In the genomic region with DNA sequence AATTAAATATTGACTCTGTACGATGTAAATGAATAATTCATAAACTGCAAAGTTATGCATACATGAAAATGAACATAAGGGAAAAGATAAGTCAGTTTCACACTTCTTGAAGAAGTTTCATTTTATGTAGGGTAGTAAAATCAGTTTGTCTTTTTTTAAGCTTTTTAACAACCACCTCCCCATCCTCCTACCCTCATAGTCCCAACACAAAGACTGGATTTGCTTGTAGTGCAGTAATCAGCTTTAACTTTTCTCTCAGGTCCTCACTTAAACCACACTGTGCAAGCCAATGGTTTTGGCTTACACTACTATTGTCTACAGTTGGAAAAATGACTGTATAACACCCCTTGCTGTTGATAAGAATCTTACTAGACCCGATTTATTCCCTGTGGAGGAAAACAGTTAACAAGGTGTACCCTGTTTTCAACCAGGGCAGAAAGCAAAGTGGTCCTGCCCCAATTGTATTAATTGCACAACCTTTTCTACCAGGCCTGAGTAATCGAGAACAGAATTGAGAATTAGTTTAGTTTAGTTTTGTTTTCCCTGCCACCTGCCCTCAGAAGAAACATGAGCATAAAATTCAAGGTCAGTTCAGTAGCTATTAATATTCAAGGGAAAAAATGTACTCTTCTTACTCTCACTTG, we compare ENCODE assay signal across 16 cellular contexts. TPM values are rescaled to one million over a fixed set of nuclear protein-coding genes. Genes with fewer than 3 reads are reported as not detected.
A peak's percentile ranks its signal among the peaks of the same experiment; 100 is the strongest.
DNase-seq lines count a peak whose midpoint lies in the region; ATAC-seq, FAIRE-seq and TF ChIP-seq lines count a peak whose summit lies in the region.
"Had no signal": no experiment of that assay in that cellular context is flagged by ENCODE, and none has a peak within 500 bp of the region (broad histone marks: within the 10 kb centered on the region; RNA-seq: fewer than 3 reads in every experiment).

No MANE protein-coding gene starts in this region.

- FAIRE-seq in H1 (lab: Jason Lieb, UNC) = no peak
- no peak for FAIRE-seq in small intestine (lab: Jason Lieb, UNC)
- FAIRE-seq: islet of Langerhans had no signal

- ATAC-seq in heart right ventricle (no peak), GM18907 (IDR thresholded peaks at IDR 0.05; ENCODE audit: unreplicated experiment) (no peak)
- ATAC-seq: right lobe of liver had no signal

- H3K27ac Mint-ChIP-seq in T-helper 1 cell treated with Interleukin-12 subunit alpha and Interleukin-12 subunit beta and Interleukin-4 antibody, amounts not matched to agents 30 μg/mL and 1 μg/mL, for 36 hours = peak overlapping the region; percentile 73
- H3K27ac Mint-ChIP-seq: dendritic cell treated with granulocyte-macrophage colony-stimulating factor and Interleukin-4, amounts not matched to agents 40 ng/mL and 50 ng/mL, for 4 days had no signal

- peaks cover 0 to 2% of the 10 kb centered on the region in 2 experiments for H4K20me1 ChIP-seq in H1 (replicated peaks in 1 of 2; ENCODE audit: control insufficient read depth in 1 of 2, insufficient read depth in 2 of 2, low read length in 2 of 2)

- peak overlapping the region; percentile 43 for H3K4me3 Mint-ChIP-seq in T-helper 1 cell treated with Interleukin-12 subunit alpha and Interleukin-12 subunit beta and Interleukin-4 antibody, amounts not matched to agents 30 μg/mL and 1 μg/mL, for 36 hours
- H3K4me3 Mint-ChIP-seq: dendritic cell treated with granulocyte-macrophage colony-stimulating factor and Interleukin-4, amounts not matched to agents 40 ng/mL and 50 ng/mL, for 4 days had no signal

- no peaks in the 10 kb centered on the region for H3K9me3 Mint-ChIP-seq in T-helper 1 cell treated with Interleukin-12 subunit alpha and Interleukin-12 subunit beta and Interleukin-4 antibody, amounts not matched to agents 30 μg/mL and 1 μg/mL, for 36 hours
- H3K9me3 Mint-ChIP-seq: dendritic cell treated with granulocyte-macrophage colony-stimulating factor and Interleukin-4, amounts not matched to agents 40 ng/mL and 50 ng/mL, for 4 days had no signal

- H3K36me3 ChIP-seq in right atrium auricular region = no peaks in the 10 kb centered on the region
- H3K36me3 ChIP-seq in heart right ventricle = peaks cover 0 to 52% (median 0%) of the 10 kb centered on the region in 9 donors
- H3K36me3 ChIP-seq in H1 (ENCODE audit: control insufficient read depth in 2 of 4, insufficient read depth in 4 of 4, low read length in 3 of 4) = peaks cover 0 to 4% (median 0%) of the 10 kb centered on the region in 4 experiments; a peak in 3 of 8 replicates
- H3K36me3 ChIP-seq in small intestine (ENCODE audit: control insufficient read depth in 2 of 2, insufficient read depth in 2 of 2, low read length in 2 of 2) = no peaks in the 10 kb centered on the region
- H3K36me3 ChIP-seq: BE2C, right lobe of liver had no signal

- no peak overlapping the region for H4K5ac ChIP-seq in H1 (ENCODE audit: insufficient read length, low read depth, low read length)

- H2AFZ ChIP-seq in H1 (ENCODE audit: low read length) = no peak overlapping the region

- H3K4me2 ChIP-seq in H1 (ENCODE audit: insufficient read depth in 1 of 2, low read depth in 2 of 2, low read length in 2 of 2) = peak overlapping the region in 1 of 2 experiments; percentile 55; a peak in 1 of 4 replicates

- no peak overlapping the region for H2BK120ac ChIP-seq in H1 (replicated peaks; ENCODE audit: low read depth, low read length)

- H2AK5ac ChIP-seq in H1 (ENCODE audit: low read depth, low read length) = no peak overlapping the region

- TF ChIP-seq CTCF in right atrium auricular region (IDR thresholded peaks at IDR 0.05) (no peak), heart right ventricle (IDR thresholded peaks at IDR 0.05) (no peak), H1 (IDR thresholded peaks at IDR 0.05; ENCODE audit: control extremely low read depth in 1 of 3, insufficient read depth in 1 of 3, low read depth in 1 of 3, low read length in 3 of 3) (no peak)

- peaks cover 0 to 60% of the 10 kb centered on the region in 2 donors for H3K4me1 ChIP-seq in right atrium auricular region
- H3K4me1 ChIP-seq in heart right ventricle = peaks cover 0 to 63% (median 53%) of the 10 kb centered on the region in 9 donors
- peaks cover 3 to 23% (median 8%) of the 10 kb centered on the region in 4 experiments; a peak in 6 of 7 replicates for H3K4me1 ChIP-seq in H1 (replicated peaks in 1 of 4; ENCODE audit: control insufficient read depth in 3 of 4, insufficient read depth in 4 of 4, low read length in 3 of 4)
- peaks cover 0 to 5% of the 10 kb centered on the region in 2 donors for H3K4me1 ChIP-seq in small intestine (ENCODE audit: control insufficient read depth in 2 of 2, insufficient read depth in 1 of 2, low read depth in 1 of 2, low read length in 1 of 2)
- H3K4me1 ChIP-seq: BE2C, right lobe of liver, SJCRH30 had no signal

- intact Hi-C loops in heart right ventricle (cut with DNase I) = loop anchor here in 5 of 10 donors (5.0 to 10.0 kb wide), 4 partner anchors 40 to 78 kb away; no protein-coding TSS in a partner anchor

- no peak overlapping the region for H2BK15ac ChIP-seq in H1 (ENCODE audit: low read length)

- no peak overlapping the region for H4K8ac ChIP-seq in H1 (ENCODE audit: extremely low read depth, insufficient read depth, low read length)

- no peak overlapping the region for H3K18ac ChIP-seq in H1 (ENCODE audit: extremely low read depth, low read length)

- TF ChIP-seq EP300 in H1 (IDR thresholded peaks at IDR 0.05; ENCODE audit: borderline replicate concordance in 1 of 2, low read depth in 2 of 2, low read length in 2 of 2) = no peak

- H3K56ac ChIP-seq in H1 (replicated peaks; ENCODE audit: insufficient read length, low read depth, low read length) = no peak overlapping the region

- H3K23ac ChIP-seq in H1 (ENCODE audit: insufficient read length) = no peak overlapping the region

- H3K14ac ChIP-seq in H1 (ENCODE audit: insufficient read length) = no peak overlapping the region

- H3K4ac ChIP-seq in H1 (replicated peaks; ENCODE audit: insufficient read length, low read depth, low read length) = no peak overlapping the region

- in situ Hi-C loops in G401 (cut with HindIII; ENCODE audit: low sequenced_read_pairs) = no loop called here

- TF ChIP-seq RAD21 in H1 (IDR thresholded peaks at IDR 0.05 in 1 of 2, conservative IDR thresholded peaks at IDR 0.05 in 1 of 2; ENCODE audit: low read depth in 2 of 2, low read length in 2 of 2) = no peak

- no peak for TF ChIP-seq POLR2A in H1 (IDR thresholded peaks at IDR 0.05; ENCODE audit: control extremely low read depth in 1 of 2, low read depth in 2 of 2, low read length in 2 of 2)

- WGBS in heart right ventricle, 2 donors = 50 to 62% methylated on average over 3 of the region's 3 CpGs
- 85% methylated on average over 3 of the region's 3 CpGs; no CpG with 5 or more reads in 1 of the 2 experiments for WGBS in H1 (ENCODE audit: extremely low coverage in 1 of 2, insufficient coverage in 1 of 2, insufficient read length in 1 of 2, insufficient replicate concordance in 2 of 2, low coverage in 1 of 2, low lambda C conversion rate in 2 of 2, missing lambda C conversion rate in 1 of 2), 2 experiments
- WGBS in small intestine, 3 donors = 56 to 67% (median 57%) methylated on average over 3 of the region's 3 CpGs

- H3K4me3 ChIP-seq in right atrium auricular region = no peak overlapping the region
- H3K4me3 ChIP-seq in heart right ventricle = no peak overlapping the region
- no peak overlapping the region for H3K4me3 ChIP-seq in H1 (ENCODE audit: extremely low read depth in 1 of 4, insufficient read depth in 2 of 4, low read depth in 3 of 4, low read length in 4 of 4)
- no peak overlapping the region for H3K4me3 ChIP-seq in small intestine (ENCODE audit: low read depth in 1 of 2, low read length in 2 of 2)
- H3K4me3 ChIP-seq: right lobe of liver, SJCRH30 had no signal

- H3K9me3 ChIP-seq in right atrium auricular region (no peaks in the 10 kb centered on the region), heart right ventricle (no peaks in the 10 kb centered on the region), H1 (ENCODE audit: insufficient read depth in 2 of 2, low read depth in 1 of 2, low read length in 1 of 2) (no peaks in the 10 kb centered on the region), small intestine (ENCODE audit: control insufficient read depth, low read depth) (no peaks in the 10 kb centered on the region)
- H3K9me3 ChIP-seq: BE2C, right lobe of liver, SJCRH30 had no signal

- H3K27me3 ChIP-seq in right atrium auricular region (no peaks in the 10 kb centered on the region), heart right ventricle (no peaks in the 10 kb centered on the region), H1 (replicated peaks in 1 of 4; ENCODE audit: control insufficient read depth in 3 of 4, extremely low read depth in 1 of 4, insufficient read depth in 3 of 4, low read length in 3 of 4) (no peaks in the 10 kb centered on the region), small intestine (ENCODE audit: control insufficient read depth in 2 of 2, insufficient read depth in 2 of 2, low read length in 2 of 2) (no peaks in the 10 kb centered on the region)
- H3K27me3 ChIP-seq: BE2C, right lobe of liver, SJCRH30 had no signal

- H4K91ac ChIP-seq in H1 (replicated peaks; ENCODE audit: insufficient read length, low read length) = no peak overlapping the region

- no peaks in the 10 kb centered on the region for H3K79me2 ChIP-seq in H1 (ENCODE audit: control insufficient read depth in 1 of 2, insufficient read depth in 2 of 2, low read length in 2 of 2)

- CTCF ChIA-PET in H1 (lab: Charles Lee; ENCODE audit: partially characterized antibody) = interaction anchor here (1.8 to 5.6 kb wide), 2 partner anchors 10 to 13 kb away, joined by 11 to 40 read pairs; no protein-coding TSS in a partner anchor

- no peak overlapping the region for H2BK12ac ChIP-seq in H1 (ENCODE audit: low read depth, low read length)

- H2BK5ac ChIP-seq in H1 (ENCODE audit: low read depth, low read length) = no peak overlapping the region

- no peak overlapping the region for H3K9ac ChIP-seq in H1 (replicated peaks in 1 of 4; ENCODE audit: extremely low read depth in 1 of 4, low read depth in 3 of 4, low read length in 3 of 4)

- H3K36me3 Mint-ChIP-seq in T-helper 1 cell treated with Interleukin-12 subunit alpha and Interleukin-12 subunit beta and Interleukin-4 antibody, amounts not matched to agents 30 μg/mL and 1 μg/mL, for 36 hours (ENCODE audit: low read depth) = peaks cover 40% of the 10 kb centered on the region

- H3K27ac ChIP-seq in right atrium auricular region = peak overlapping the region; percentile 51 to 84
- peak overlapping the region in 3 of 10 donors; percentile 1 to 51 (median 14) for H3K27ac ChIP-seq in heart right ventricle
- no peak overlapping the region for H3K27ac ChIP-seq in H1 (ENCODE audit: low read depth, low read length)
- no peak overlapping the region for H3K27ac ChIP-seq in small intestine (ENCODE audit: low read depth in 1 of 2, low read length in 1 of 2)
- H3K27ac ChIP-seq: right lobe of liver, SJCRH30 had no signal

- H3K4me1 Mint-ChIP-seq in T-helper 1 cell treated with Interleukin-12 subunit alpha and Interleukin-12 subunit beta and Interleukin-4 antibody, amounts not matched to agents 30 μg/mL and 1 μg/mL, for 36 hours (ENCODE audit: low read depth) = peaks cover 60% of the 10 kb centered on the region

- H2BK20ac ChIP-seq in H1 (ENCODE audit: low read length) = no peak overlapping the region

- H3K79me1 ChIP-seq in H1 (ENCODE audit: low read depth, low read length) = no peaks in the 10 kb centered on the region

- POLR2A ChIA-PET in H1 (lab: Charles Lee; ENCODE audit: partially characterized antibody) = interaction anchor here (1.6 kb wide), 1 partner anchor 42 kb away, joined by 5 read pairs; no protein-coding TSS in a partner anchor

- no peaks in the 10 kb centered on the region for H3K23me2 ChIP-seq in H1 (ENCODE audit: low read depth, low read length)

- no peaks in the 10 kb centered on the region for H3K27me3 Mint-ChIP-seq in T-helper 1 cell treated with Interleukin-12 subunit alpha and Interleukin-12 subunit beta and Interleukin-4 antibody, amounts not matched to agents 30 μg/mL and 1 μg/mL, for 36 hours (ENCODE audit: low read depth)
- H3K27me3 Mint-ChIP-seq: dendritic cell treated with granulocyte-macrophage colony-stimulating factor and Interleukin-4, amounts not matched to agents 40 ng/mL and 50 ng/mL, for 4 days had no signal

- no peak for DNase-seq in right atrium auricular region (ENCODE audit: low spot score)
- no peak for DNase-seq in heart right ventricle
- DNase-seq in H1 (ENCODE audit: low read depth in 1 of 2, low spot score in 2 of 2) = no peak
- no peak for DNase-seq in D341Med (ENCODE audit: low spot score)
- DNase-seq in small intestine = no peak
- no peak for DNase-seq in G401 (ENCODE audit: low spot score)
- DNase-seq: activated CD4-positive, CD25-positive, alpha-beta regulatory T cell treated with anti-CD3 and anti-CD28 coated beads, Interleukin-2, amount 50 U/mL, for 72 hours; amniotic stem cell; BE2C; NCI-H526 treated with DMSO at 0.1 percent for 48 hours; right lobe of liver; SJCRH30 had no signal

RNA-seq across cellular contexts. Expression of a gene that starts 44.0 kb away (rescaled TPM):
- total RNA-seq in right atrium auricular region = 10 to 100 TPM; 30.1 to 49.7 TPM
- total RNA-seq in heart right ventricle = 10 to 100 TPM; 20.2 to 38.7 (median 26.6) TPM
- polyA plus RNA-seq in heart right ventricle = 10 to 100 TPM in 1 of 2 donors, 1 to 10 TPM in 1; 4.0 to 14.3 TPM
- total RNA-seq in H1 (2021; fragmentation: NEBNext Ultra II Directional; extraction: Animal tissue kit (Norgen Biotek cat#: 25700)) = 21.3 and 21.9 TPM in 2 replicates
- polyA plus RNA-seq in H1 (2011; rRNA removed) = 3.2 and 4.8 TPM in 2 replicates
- 5.5 TPM for polyA plus RNA-seq in H1 (2011; cell fraction: cytosol; rRNA removed)
- 10.8 TPM for polyA plus RNA-seq in H1 (2011; cell fraction: nucleus; rRNA removed)
- polyA plus RNA-seq in H1 (2012, experiment 1 of 2) = 9.4 to 16.0 TPM (median 10.3 TPM) in 4 replicates
- polyA plus RNA-seq in H1 (2012, experiment 2 of 2) = 2.1 TPM
- 11.2 TPM for polyA plus RNA-seq in H1 (2013, experiment 1 of 2)
- polyA plus RNA-seq in H1 (2013, experiment 2 of 2) = 11.8 TPM
- polyA minus RNA-seq in H1 (2011; rRNA and poly(A)+ RNA removed) = 17.7 and 19.6 TPM in 2 replicates
- 13.7 TPM for polyA minus RNA-seq in H1 (2011; cell fraction: cytosol; rRNA and poly(A)+ RNA removed)
- 27.0 TPM for polyA minus RNA-seq in H1 (2011; cell fraction: nucleus; rRNA and poly(A)+ RNA removed)
- polyA plus RNA-seq in small intestine = 1 to 10 TPM; 1.9 to 4.4 (median 3.1) TPM
- total RNA-seq in G401 (2014; rRNA removed; shearing (Covaris generic)) = 0.37 and 3.6 TPM in 2 replicates

Comparison
In these comparisons a context has a peak if more than half of its experiments do, and no peak if none do; other contexts are left out.
1. H3K27ac ChIP-seq: peak in right atrium auricular region (2 of 2); none in H1 (single experiment) and small intestine (0 of 2).